ENCODE assay signal across 19 cellular contexts in the genomic region with DNA sequence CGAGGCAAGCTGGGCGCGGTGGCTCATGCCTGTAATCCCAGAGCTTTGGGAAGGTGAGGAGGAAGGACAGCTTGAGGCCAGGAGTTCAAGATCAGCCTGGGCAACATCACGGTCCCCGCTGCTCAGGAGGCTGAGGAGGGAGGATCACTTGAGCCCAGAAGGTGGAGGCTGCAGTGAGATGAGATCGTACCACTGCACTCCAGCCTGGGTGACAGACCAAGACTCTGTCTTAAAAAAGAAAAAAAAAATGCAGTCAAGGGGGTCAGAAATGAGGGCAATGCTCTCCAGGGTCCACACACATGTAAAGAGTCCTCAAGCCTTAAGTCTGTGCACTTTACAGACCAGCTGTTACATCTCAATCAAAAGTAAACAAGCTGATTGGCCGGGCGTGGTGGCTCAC. TPM values are rescaled to one million over a fixed set of nuclear protein-coding genes. Genes with fewer than 3 reads are reported as not detected.
A peak's percentile ranks its signal among the peaks of the same experiment; 100 is the strongest.
DNase-seq lines count a peak whose midpoint lies in the region; ATAC-seq, FAIRE-seq and TF ChIP-seq lines count a peak whose summit lies in the region.
"Had no signal": no experiment of that assay in that cellular context is flagged by ENCODE, and none has a peak within 500 bp of the region (broad histone marks: within the 10 kb centered on the region; RNA-seq: fewer than 3 reads in every experiment).

No MANE protein-coding gene starts in this region.

- H3K4me1 ChIP-seq in CD4-positive, alpha-beta memory T cell (ENCODE audit: insufficient read depth, low read length) = peaks cover 63% of the 10 kb centered on the region
- H3K4me1 ChIP-seq in K562 (replicated peaks in 1 of 2; ENCODE audit: control insufficient read depth in 2 of 2, insufficient read depth in 2 of 2, low read length in 2 of 2) = peaks cover 61 to 89% of the 10 kb centered on the region in 2 experiments

- peaks cover 16% of the 10 kb centered on the region for H3K36me3 ChIP-seq in CD4-positive, alpha-beta memory T cell (ENCODE audit: insufficient read depth, low read length)
- peaks cover 53% of the 10 kb centered on the region; the same call in 2 of the 3 replicates for H3K36me3 ChIP-seq in K562 (ENCODE audit: control insufficient read depth, insufficient read depth, low read length)

- H3K9ac ChIP-seq in K562 (ENCODE audit: insufficient read depth in 1 of 2, low read depth in 2 of 2, low read length in 2 of 2) = peak overlapping the region in 1 of 2 experiments; percentile 85; a peak in 1 of 4 replicates
- H3K9ac ChIP-seq: BLaER1 treated with 17β-estradiol and CSF1 and Interleukin-3, amounts not matched to agents 10 nM and 100 nM had no signal

- no peaks in the 10 kb centered on the region for H3K27me3 Mint-ChIP-seq in activated CD4-positive, alpha-beta T cell treated with anti-CD3 and anti-CD28 coated beads, Interleukin-2, amount 10 ng/mL, durations not matched to agents 7 days and 5 days
- no peaks in the 10 kb centered on the region for H3K27me3 Mint-ChIP-seq in CD4-positive, alpha-beta memory T cell
- H3K27me3 Mint-ChIP-seq in nephron (ENCODE audit: low read depth) = no peaks in the 10 kb centered on the region

- H3K4me3 Mint-ChIP-seq in activated CD4-positive, alpha-beta T cell treated with anti-CD3 and anti-CD28 coated beads, Interleukin-2, amount 10 ng/mL, durations not matched to agents 7 days and 5 days = no peak overlapping the region
- peak overlapping the region in 1 of 8 donors; percentile 25 for H3K4me3 Mint-ChIP-seq in CD4-positive, alpha-beta memory T cell
- no peak overlapping the region for H3K4me3 Mint-ChIP-seq in nephron

- H3K27ac ChIP-seq in CD4-positive, alpha-beta memory T cell (ENCODE audit: low read depth, low read length) = no peak overlapping the region
- peak overlapping the region; percentile 61; the same call in 2 of the 3 replicates for H3K27ac ChIP-seq in K562 (ENCODE audit: extremely low read depth, low read depth, low read length)
- H3K27ac ChIP-seq: BLaER1 treated with 17β-estradiol and CSF1 and Interleukin-3, amounts not matched to agents 10 nM and 100 nM had no signal

- no peak for ATAC-seq in K562
- ATAC-seq in GM18520 (IDR thresholded peaks at IDR 0.05; ENCODE audit: unreplicated experiment) = no peak
- ATAC-seq in GM21381 (IDR thresholded peaks at IDR 0.05; ENCODE audit: unreplicated experiment) = no peak
- ATAC-seq: Panc1 had no signal

- BruUV-seq in K562 (replicated peaks; lab: Mats Ljungman, UMichigan) = no TSS peak

- TF ChIP-seq CTCF in K562 (IDR thresholded peaks at IDR 0.05 in 2 of 3, conservative IDR thresholded peaks at IDR 0.05 in 1 of 3; ENCODE audit: insufficient read depth in 2 of 3, low read depth in 1 of 3, low read length in 3 of 3) = no peak
- no peak for TF ChIP-seq CTCF in nephron (IDR thresholded peaks at IDR 0.05; ENCODE audit: unreplicated experiment in 3 of 3)

- H3K4me1 Mint-ChIP-seq in activated CD4-positive, alpha-beta T cell treated with anti-CD3 and anti-CD28 coated beads, Interleukin-2, amount 10 ng/mL, durations not matched to agents 7 days and 5 days = peaks cover 57% of the 10 kb centered on the region
- peaks cover 15 to 68% (median 36%) of the 10 kb centered on the region in 4 donors for H3K4me1 Mint-ChIP-seq in CD4-positive, alpha-beta memory T cell
- H3K4me1 Mint-ChIP-seq in nephron = peaks cover 4% of the 10 kb centered on the region

- no peak for DNase-seq in activated CD4-positive, alpha-beta T cell treated with anti-CD3 and anti-CD28 coated beads, Interleukin-2, amount 10 ng/mL, durations not matched to agents 7 days and 5 days
- no peak for DNase-seq in activated CD4-positive, alpha-beta T cell treated with anti-CD3 and anti-CD28 coated beads for 48 hours
- no peak for DNase-seq in CD4-positive, alpha-beta memory T cell
- DNase-seq in K562 (ENCODE audit: extremely low read depth in 1 of 4, low spot score in 3 of 4) (no peak), cerebellar nuclear complex (lab: John Stamatoyannopoulos, UW) (no peak)
- DNase-seq: 8988T, HCEC 1CT, NCI-H1417, NCI-H2029, NCI-H2171 treated with DMSO at 0.1 percent for 48 hours, SHP77 had no signal

- H3K27me3 ChIP-seq in CD4-positive, alpha-beta memory T cell (ENCODE audit: insufficient read depth, low read length) = no peaks in the 10 kb centered on the region
- H3K27me3 ChIP-seq in K562 (ENCODE audit: control insufficient read depth in 2 of 2, insufficient read depth in 2 of 2, low read length in 2 of 2) = no peaks in the 10 kb centered on the region
- H3K27me3 ChIP-seq: BLaER1 treated with 17β-estradiol and CSF1 and Interleukin-3, amounts not matched to agents 10 nM and 100 nM had no signal

- H3K36me3 Mint-ChIP-seq in activated CD4-positive, alpha-beta T cell treated with anti-CD3 and anti-CD28 coated beads, Interleukin-2, amount 10 ng/mL, durations not matched to agents 7 days and 5 days (ENCODE audit: low read depth) = peaks cover 25% of the 10 kb centered on the region
- peaks cover 9 to 24% of the 10 kb centered on the region in 2 donors for H3K36me3 Mint-ChIP-seq in CD4-positive, alpha-beta memory T cell
- peaks cover 2% of the 10 kb centered on the region for H3K36me3 Mint-ChIP-seq in nephron (ENCODE audit: low read depth)

- H3K27ac Mint-ChIP-seq in activated CD4-positive, alpha-beta T cell treated with anti-CD3 and anti-CD28 coated beads, Interleukin-2, amount 10 ng/mL, durations not matched to agents 7 days and 5 days = peak overlapping the region; percentile 31
- peak overlapping the region in 6 of 7 donors; percentile 53 to 100 (median 64) for H3K27ac Mint-ChIP-seq in CD4-positive, alpha-beta memory T cell
- peak overlapping the region in 2 of 3 experiments; percentile 72 to 75 for H3K27ac Mint-ChIP-seq in nephron

- no peak for FAIRE-seq in K562 (lab: Jason Lieb, UNC)
- FAIRE-seq: GM18507 had no signal

- peaks cover 91% of the 10 kb centered on the region for H3K79me2 ChIP-seq in K562 (ENCODE audit: control insufficient read depth, insufficient read depth, low read length)

- H3K4me3 ChIP-seq in CD4-positive, alpha-beta memory T cell (ENCODE audit: low read length in 2 of 2) = no peak overlapping the region
- H3K4me3 ChIP-seq in K562 = no peak overlapping the region
- H3K4me3 ChIP-seq: BLaER1 treated with 17β-estradiol and CSF1 and Interleukin-3, amounts not matched to agents 10 nM and 100 nM had no signal

- no peaks in the 10 kb centered on the region for H3K9me3 Mint-ChIP-seq in activated CD4-positive, alpha-beta T cell treated with anti-CD3 and anti-CD28 coated beads, Interleukin-2, amount 10 ng/mL, durations not matched to agents 7 days and 5 days
- H3K9me3 Mint-ChIP-seq in CD4-positive, alpha-beta memory T cell = peaks cover 0 to under 1% (median 0%) of the 10 kb centered on the region in 8 donors
- H3K9me3 Mint-ChIP-seq in nephron = no peaks in the 10 kb centered on the region

- intact Hi-C loops in CD4-positive, alpha-beta memory T cell (cut with micrococcal nuclease) = no loop called here
- intact Hi-C loops in K562 (cut with micrococcal nuclease) = no loop called here

- in situ Hi-C loops in K562 (cut with MboI) = no loop called here

- WGBS in K562 (ENCODE audit: insufficient coverage, low coverage, missing lambda C conversion rate) = 96% methylated on average over 8 of the region's 8 CpGs

- H3K9me1 ChIP-seq in K562 (ENCODE audit: control insufficient read depth, insufficient read depth, low read length) = peaks cover 5% of the 10 kb centered on the region

- no peak for TF ChIP-seq RAD21 in K562 (CRISPR knock-in tag; conservative IDR thresholded peaks at IDR 0.05 in 1 of 2, IDR thresholded peaks at IDR 0.05 in 1 of 2)

- H4K20me1 ChIP-seq in K562 (replicated peaks; ENCODE audit: control insufficient read depth, insufficient read depth, low read length) = peaks cover 15% of the 10 kb centered on the region

- no peaks in the 10 kb centered on the region for H3K9me3 ChIP-seq in CD4-positive, alpha-beta memory T cell (ENCODE audit: control insufficient read depth in 1 of 2, low read length in 2 of 2)
- H3K9me3 ChIP-seq in K562 (replicated peaks; ENCODE audit: control insufficient read depth, insufficient read depth, low read depth, low read length) = no peaks in the 10 kb centered on the region
- H3K9me3 ChIP-seq: BLaER1 treated with 17β-estradiol and CSF1 and Interleukin-3, amounts not matched to agents 10 nM and 100 nM had no signal

- TF ChIP-seq POLR2A in K562 (conservative IDR thresholded peaks at IDR 0.05) = 0 out of 2 replicates have a peak, but pooled peaks have one; percentile 12

- H2AFZ ChIP-seq in K562 (ENCODE audit: low read depth, low read length) = no peak overlapping the region

- TF ChIP-seq EP300 in K562 (IDR thresholded peaks at IDR 0.05; ENCODE audit: low read length) = no peak

- no peak overlapping the region for H3K4me2 ChIP-seq in K562 (ENCODE audit: insufficient read depth, low read length)
- H3K4me2 ChIP-seq: BLaER1 treated with 17β-estradiol and CSF1 and Interleukin-3, amounts not matched to agents 10 nM and 100 nM had no signal

- CTCF ChIA-PET in activated CD4-positive, alpha-beta T cell treated with anti-CD3 and anti-CD28 coated beads, Interleukin-2, amount 10 ng/mL, durations not matched to agents 7 days and 5 days (lab: Charles Lee) = interaction anchor here (1.5 to 2.3 kb wide), 2 partner anchors 30 to 42 kb away, joined by 6 to 7 read pairs; no protein-coding TSS in a partner anchor
- CTCF ChIA-PET in CD4-positive, alpha-beta memory T cell (lab: Charles Lee; ENCODE audit: partially characterized antibody) = interaction anchor here (1.4 kb wide), 1 partner anchor 11 kb away, joined by 5 read pairs; a partner anchor contains a TSS
- CTCF ChIA-PET in K562 (lab: Yijun Ruan, JAX; ENCODE audit: low intra/inter-chr PET ratio) = no interaction called here

- POLR2A ChIA-PET in activated CD4-positive, alpha-beta T cell treated with anti-CD3 and anti-CD28 coated beads, Interleukin-2, amount 10 ng/mL, durations not matched to agents 7 days and 5 days (lab: Charles Lee) = no interaction called here
- POLR2A ChIA-PET in CD4-positive, alpha-beta memory T cell (lab: Charles Lee; ENCODE audit: partially characterized antibody) = interaction anchor here (0.6 to 7.9 kb wide), 4 partner anchors 8 to 365 kb away, joined by 4 to 252 read pairs (median 32); a partner anchor contains a TSS
- POLR2A ChIA-PET in K562 (lab: Yijun Ruan, JAX) = interaction anchor here (0.6 to 3.2 kb wide), 3 partner anchors 11 to 398 kb away, joined by 4 to 15 read pairs (median 4); a partner anchor contains a TSS

RNA-seq across cellular contexts. Expression of a gene that starts 8.5 kb away (rescaled TPM):
- 100 to 1,000 TPM; 120 to 121 TPM for total RNA-seq in activated CD4-positive, alpha-beta T cell treated with anti-CD3 and anti-CD28 coated beads, Interleukin-2, amount 10 ng/mL, durations not matched to agents 7 days and 5 days
- 100 to 1,000 TPM; 153 to 160 TPM for total RNA-seq in CD4-positive, alpha-beta memory T cell
- polyA plus RNA-seq in CD4-positive, alpha-beta memory T cell = 100 to 1,000 TPM; 203 to 230 TPM
- total RNA-seq in K562 (2011; cell fraction: chromatin; rRNA removed; ENCODE audit: low replicate concordance) = 66.6 and 166 TPM in 2 replicates
- total RNA-seq in K562 (2011; cell fraction: nucleolus; rRNA removed) = 109 and 113 TPM in 2 replicates
- 92.6 and 119 TPM in 2 replicates for total RNA-seq in K562 (2011; cell fraction: nucleoplasm; rRNA removed)
- 63.2 and 75.6 TPM in 2 replicates for total RNA-seq in K562 (2014; rRNA removed)
- 21.4 and 26.2 TPM in 2 replicates for total RNA-seq in K562 (2014; rRNA removed; fragmentation: Illumina TruSeq; extraction: Trizol)
- 44.6 and 46.1 TPM in 2 replicates for total RNA-seq in K562 (2015; rRNA removed; fragmentation: Illumina TruSeq; extraction: Trizol)
- total RNA-seq in K562 (2021) = 133 and 138 TPM in 2 replicates
- polyA plus RNA-seq in K562 (2011; rRNA removed) = 59.0 and 93.9 TPM in 2 replicates
- 105 and 207 TPM in 2 replicates for polyA plus RNA-seq in K562 (2011; cell fraction: cytosol; rRNA removed)
- 149 and 223 TPM in 2 replicates for polyA plus RNA-seq in K562 (2011; cell fraction: nucleus; rRNA removed)
- polyA plus RNA-seq in K562 (2012) = 85.0 and 165 TPM in 2 replicates
- polyA plus RNA-seq in K562 (2014; fragmentation: Illumina TruSeq; extraction: Trizol) = 87.6 and 109 TPM in 2 replicates
- 1 to 10 TPM; 3.2 to 5.6 TPM for polyA plus RNA-seq in K562 (2014; fragmentation: Nextera tagmentation; extraction: Ambion mirVana)
- 140 and 154 TPM in 2 replicates for polyA plus RNA-seq in K562 (2014; rRNA removed)
- 11.6 and 16.6 TPM in 2 replicates for polyA minus RNA-seq in K562 (2011; rRNA and poly(A)+ RNA removed)
- polyA minus RNA-seq in K562 (2011; cell fraction: cytosol; rRNA and poly(A)+ RNA removed) = 30.8 and 60.9 TPM in 2 replicates
- polyA minus RNA-seq in K562 (2011; cell fraction: nucleus; rRNA and poly(A)+ RNA removed) = 22.8 and 25.2 TPM in 2 replicates

RNA-seq across cellular contexts. Expression of a gene that starts 11.3 kb away (rescaled TPM):
- total RNA-seq in activated CD4-positive, alpha-beta T cell treated with anti-CD3 and anti-CD28 coated beads, Interleukin-2, amount 10 ng/mL, durations not matched to agents 7 days and 5 days = not detected
- total RNA-seq in CD4-positive, alpha-beta memory T cell = not detected
- not detected for polyA plus RNA-seq in CD4-positive, alpha-beta memory T cell
- total RNA-seq in K562 (2011; cell fraction: chromatin; rRNA removed; ENCODE audit: low replicate concordance) = not detected in 2 replicates
- total RNA-seq in K562 (2011; cell fraction: nucleolus; rRNA removed) = not detected in 2 replicates
- not detected in 2 replicates for total RNA-seq in K562 (2011; cell fraction: nucleoplasm; rRNA removed)
- total RNA-seq in K562 (2014; rRNA removed) = not detected in 2 replicates
- not detected in 2 replicates for total RNA-seq in K562 (2014; rRNA removed; fragmentation: Illumina TruSeq; extraction: Trizol)
- not detected in 2 replicates for total RNA-seq in K562 (2015; rRNA removed; fragmentation: Illumina TruSeq; extraction: Trizol)
- not detected in 2 replicates for total RNA-seq in K562 (2021)
- not detected in 2 replicates for polyA plus RNA-seq in K562 (2011; rRNA removed)
- polyA plus RNA-seq in K562 (2011; cell fraction: cytosol; rRNA removed) = not detected in 2 replicates
- not detected in 2 replicates for polyA plus RNA-seq in K562 (2011; cell fraction: nucleus; rRNA removed)
- not detected in 2 replicates for polyA plus RNA-seq in K562 (2012)
- not detected in 2 replicates for polyA plus RNA-seq in K562 (2014; fragmentation: Illumina TruSeq; extraction: Trizol)
- polyA plus RNA-seq in K562 (2014; fragmentation: Nextera tagmentation; extraction: Ambion mirVana) = not detected
- not detected in 2 replicates for polyA plus RNA-seq in K562 (2014; rRNA removed)
- under 0.01 TPM in 2 replicates for polyA minus RNA-seq in K562 (2011; rRNA and poly(A)+ RNA removed)
- polyA minus RNA-seq in K562 (2011; cell fraction: cytosol; rRNA and poly(A)+ RNA removed) = 667 TPM in 1 of 2 replicates, not detected in the other
- polyA minus RNA-seq in K562 (2011; cell fraction: nucleus; rRNA and poly(A)+ RNA removed) = under 0.01 TPM in 1 of 2 replicates, not detected in the other
- total RNA-seq: LHCN-M2, NCI-H460 had no signal

RNA-seq across cellular contexts. Expression of a gene that starts 11.6 kb away (rescaled TPM):
- total RNA-seq in activated CD4-positive, alpha-beta T cell treated with anti-CD3 and anti-CD28 coated beads, Interleukin-2, amount 10 ng/mL, durations not matched to agents 7 days and 5 days = 10 to 100 TPM; 72.5 to 88.1 TPM
- 10 to 100 TPM; 68.3 to 71.7 TPM for total RNA-seq in CD4-positive, alpha-beta memory T cell
- 100 to 1,000 TPM in 1 of 2 donors, 10 to 100 TPM in 1; 48.6 to 125 TPM for polyA plus RNA-seq in CD4-positive, alpha-beta memory T cell
- 28.6 and 108 TPM in 2 replicates for total RNA-seq in K562 (2011; cell fraction: chromatin; rRNA removed; ENCODE audit: low replicate concordance)
- 71.0 and 80.0 TPM in 2 replicates for total RNA-seq in K562 (2011; cell fraction: nucleolus; rRNA removed)
- 33.8 and 41.3 TPM in 2 replicates for total RNA-seq in K562 (2011; cell fraction: nucleoplasm; rRNA removed)
- 15.6 and 22.1 TPM in 2 replicates for total RNA-seq in K562 (2014; rRNA removed)
- total RNA-seq in K562 (2014; rRNA removed; fragmentation: Illumina TruSeq; extraction: Trizol) = 1.2 and 1.8 TPM in 2 replicates
- 8.6 and 9.3 TPM in 2 replicates for total RNA-seq in K562 (2015; rRNA removed; fragmentation: Illumina TruSeq; extraction: Trizol)
- 59.6 and 59.9 TPM in 2 replicates for total RNA-seq in K562 (2021)
- polyA plus RNA-seq in K562 (2011; rRNA removed) = 10.3 and 26.2 TPM in 2 replicates
- polyA plus RNA-seq in K562 (2011; cell fraction: cytosol; rRNA removed) = 36.6 and 87.3 TPM in 2 replicates
- polyA plus RNA-seq in K562 (2011; cell fraction: nucleus; rRNA removed) = 34.7 and 60.1 TPM in 2 replicates
- 34.1 and 52.5 TPM in 2 replicates for polyA plus RNA-seq in K562 (2012)
- polyA plus RNA-seq in K562 (2014; fragmentation: Illumina TruSeq; extraction: Trizol) = 7.1 and 20.0 TPM in 2 replicates
- polyA plus RNA-seq in K562 (2014; fragmentation: Nextera tagmentation; extraction: Ambion mirVana) = 1 to 10 TPM in 1 of 2 experiments, under 1 TPM in 1; 0.89 to 1.3 TPM
- polyA plus RNA-seq in K562 (2014; rRNA removed) = 21.2 and 30.2 TPM in 2 replicates
- polyA minus RNA-seq in K562 (2011; rRNA and poly(A)+ RNA removed) = 10.3 and 15.6 TPM in 2 replicates
- 72.1 and 84.4 TPM in 2 replicates for polyA minus RNA-seq in K562 (2011; cell fraction: cytosol; rRNA and poly(A)+ RNA removed)
- polyA minus RNA-seq in K562 (2011; cell fraction: nucleus; rRNA and poly(A)+ RNA removed) = 33.7 and 37.4 TPM in 2 replicates

RNA-seq across cellular contexts. Expression of a gene that starts 12.6 kb away (rescaled TPM):
- total RNA-seq in activated CD4-positive, alpha-beta T cell treated with anti-CD3 and anti-CD28 coated beads, Interleukin-2, amount 10 ng/mL, durations not matched to agents 7 days and 5 days = 1 to 10 TPM in 1 of 2 experiments, under 1 TPM in 1; 0.72 to 1.1 TPM
- total RNA-seq in CD4-positive, alpha-beta memory T cell = 1 to 10 TPM in 1 of 2 experiments, under 1 TPM in 1; 0.79 to 1.2 TPM
- under 1 TPM; 0.59 TPM for polyA plus RNA-seq in CD4-positive, alpha-beta memory T cell
- 13.9 and 50.0 TPM in 2 replicates for total RNA-seq in K562 (2011; cell fraction: chromatin; rRNA removed; ENCODE audit: low replicate concordance)
- total RNA-seq in K562 (2011; cell fraction: nucleolus; rRNA removed) = 79.5 and 104 TPM in 2 replicates
- 29.6 and 30.1 TPM in 2 replicates for total RNA-seq in K562 (2011; cell fraction: nucleoplasm; rRNA removed)
- 19.3 and 26.7 TPM in 2 replicates for total RNA-seq in K562 (2014; rRNA removed)
- 0.80 and 1.1 TPM in 2 replicates for total RNA-seq in K562 (2014; rRNA removed; fragmentation: Illumina TruSeq; extraction: Trizol)
- total RNA-seq in K562 (2015; rRNA removed; fragmentation: Illumina TruSeq; extraction: Trizol) = 2.0 and 2.7 TPM in 2 replicates
- 36.2 and 39.4 TPM in 2 replicates for total RNA-seq in K562 (2021)
- polyA plus RNA-seq in K562 (2011; rRNA removed) = 2.8 and 6.3 TPM in 2 replicates
- polyA plus RNA-seq in K562 (2011; cell fraction: cytosol; rRNA removed) = 4.3 and 59.2 TPM in 2 replicates
- polyA plus RNA-seq in K562 (2011; cell fraction: nucleus; rRNA removed) = 36.4 and 172 TPM in 2 replicates
- polyA plus RNA-seq in K562 (2012) = 6.9 and 23.9 TPM in 2 replicates
- polyA plus RNA-seq in K562 (2014; fragmentation: Illumina TruSeq; extraction: Trizol) = 0.37 and 2.7 TPM in 2 replicates
- under 1 TPM; 0.55 to 0.75 TPM for polyA plus RNA-seq in K562 (2014; fragmentation: Nextera tagmentation; extraction: Ambion mirVana)
- 17.3 and 26.8 TPM in 2 replicates for polyA plus RNA-seq in K562 (2014; rRNA removed)
- polyA minus RNA-seq in K562 (2011; rRNA and poly(A)+ RNA removed) = 0.30 and 1.8 TPM in 2 replicates
- 5.8 and 14.1 TPM in 2 replicates for polyA minus RNA-seq in K562 (2011; cell fraction: cytosol; rRNA and poly(A)+ RNA removed)
- polyA minus RNA-seq in K562 (2011; cell fraction: nucleus; rRNA and poly(A)+ RNA removed) = 5.8 and 22.6 TPM in 2 replicates
- total RNA-seq: LHCN-M2, NCI-H460 had no signal

RNA-seq across cellular contexts. Expression of a gene that starts 21.3 kb away (rescaled TPM):
- total RNA-seq in activated CD4-positive, alpha-beta T cell treated with anti-CD3 and anti-CD28 coated beads, Interleukin-2, amount 10 ng/mL, durations not matched to agents 7 days and 5 days = 10 to 100 TPM; 25.8 to 28.4 TPM
- 1 to 10 TPM; 9.2 to 9.6 TPM for total RNA-seq in CD4-positive, alpha-beta memory T cell
- polyA plus RNA-seq in CD4-positive, alpha-beta memory T cell = 1 to 10 TPM in 1 of 2 donors, under 1 TPM in 1; 0.27 to 1.1 TPM
- total RNA-seq in K562 (2011; cell fraction: chromatin; rRNA removed; ENCODE audit: low replicate concordance) = 89.0 and 254 TPM in 2 replicates
- 180 and 206 TPM in 2 replicates for total RNA-seq in K562 (2011; cell fraction: nucleolus; rRNA removed)
- 120 and 121 TPM in 2 replicates for total RNA-seq in K562 (2011; cell fraction: nucleoplasm; rRNA removed)
- total RNA-seq in K562 (2014; rRNA removed) (55.2 and 62.0 TPM in 2 replicates), K562 (2014; rRNA removed; fragmentation: Illumina TruSeq; extraction: Trizol) (14.8 and 16.4 TPM in 2 replicates), K562 (2015; rRNA removed; fragmentation: Illumina TruSeq; extraction: Trizol) (39.0 and 41.3 TPM in 2 replicates), K562 (2021) (97.2 and 118 TPM in 2 replicates)
- polyA plus RNA-seq in K562 (2011; rRNA removed) (27.9 and 44.1 TPM in 2 replicates), K562 (2014; fragmentation: Illumina TruSeq; extraction: Trizol) (31.2 and 62.4 TPM in 2 replicates), K562 (2014; fragmentation: Nextera tagmentation; extraction: Ambion mirVana) (1 to 10 TPM; 1.4 to 2.0 TPM), K562 (2014; rRNA removed) (31.0 and 46.7 TPM in 2 replicates)
- 43.2 and 88.8 TPM in 2 replicates for polyA plus RNA-seq in K562 (2011; cell fraction: cytosol; rRNA removed)
- polyA plus RNA-seq in K562 (2011; cell fraction: nucleus; rRNA removed) = 58.8 and 128 TPM in 2 replicates
- polyA plus RNA-seq in K562 (2012) = 49.0 and 52.3 TPM in 2 replicates
- polyA minus RNA-seq in K562 (2011; rRNA and poly(A)+ RNA removed) = 36.2 and 53.3 TPM in 2 replicates
- 119 and 167 TPM in 2 replicates for polyA minus RNA-seq in K562 (2011; cell fraction: cytosol; rRNA and poly(A)+ RNA removed)
- polyA minus RNA-seq in K562 (2011; cell fraction: nucleus; rRNA and poly(A)+ RNA removed) = 45.8 and 47.4 TPM in 2 replicates
